21 cellular contexts compared by ENCODE assay signal in genomic region chr13:112715715-112716460, GRCh38. TPM values are rescaled to one million over a fixed set of nuclear protein-coding genes. Genes with fewer than 3 reads are reported as not detected.
A peak's percentile ranks its signal among the peaks of the same experiment; 100 is the strongest.
DNase-seq lines count a peak whose midpoint lies in the region; ATAC-seq and TF ChIP-seq lines count a peak whose summit lies in the region.
"Had no signal": no experiment of that assay in that cellular context is flagged by ENCODE, and none has a peak within 500 bp of the region (broad histone marks: within the 10 kb centered on the region; RNA-seq: fewer than 3 reads in every experiment).

No MANE protein-coding gene starts in this region.

- no peak for TF ChIP-seq CTCF in hepatocyte (IDR thresholded peaks at IDR 0.05; ENCODE audit: poor library complexity)
- no peak for TF ChIP-seq CTCF in sigmoid colon (IDR thresholded peaks at IDR 0.05)

- 72% methylated on average over 13 of the region's 13 CpGs for WGBS in hepatocyte (ENCODE audit: low lambda C conversion rate, missing lambda C conversion rate)
- WGBS in sigmoid colon, 2 donors: 80 to 86% methylated on average over 13 of the region's 13 CpGs

- no peak for TF ChIP-seq POLR2A in sigmoid colon (IDR thresholded peaks at IDR 0.05)

- no peak overlapping the region for H3K4me3 ChIP-seq in HUES48 (ENCODE audit: low read depth, low read length)
- H3K4me3 ChIP-seq in hepatocyte: no peak overlapping the region
- no peak overlapping the region for H3K4me3 ChIP-seq in sigmoid colon
- H3K4me3 ChIP-seq: gastroesophageal sphincter, K562, ovary, SJSA1 had no signal

- H4K20me1 ChIP-seq in hepatocyte (ENCODE audit: insufficient read depth, poor library complexity, severe bottlenecking): no peaks in the 10 kb centered on the region

- TF ChIP-seq EP300 in sigmoid colon (IDR thresholded peaks at IDR 0.05): no peak

- intact Hi-C loops in sigmoid colon (cut with DNase I): loop anchor here (10.0 kb wide), 1 partner anchor 129 kb away; no protein-coding TSS in a partner anchor

- H2AFZ ChIP-seq in hepatocyte: no peak overlapping the region

- peak overlapping the region; percentile 12 for H3K27ac ChIP-seq in HUES48 (ENCODE audit: low read depth, low read length)
- peak overlapping the region; percentile 47 for H3K27ac ChIP-seq in hepatocyte
- H3K27ac ChIP-seq in sigmoid colon: no peak overlapping the region
- H3K27ac ChIP-seq: 22Rv1, gastroesophageal sphincter, ovary, SJSA1 had no signal

- ATAC-seq in HG03460 (IDR thresholded peaks at IDR 0.05; ENCODE audit: unreplicated experiment): no peak
- ATAC-seq: activated T-helper 17 cell treated with anti-CD3 and anti-CD28 coated beads, Interleukin-2, amount 50 U/mL, for 72 hours; gastroesophageal sphincter; K562; left lobe of liver had no signal

- H3K9me2 ChIP-seq in hepatocyte (replicated peaks; ENCODE audit: insufficient read depth): no peaks in the 10 kb centered on the region

- peak; percentile 26 for DNase-seq in NCI-H2029 (lab: John Stamatoyannopoulos, UW)
- no peak for DNase-seq in NCI-H2029 treated with DMSO at 0.1 percent for 48 hours (lab: John Stamatoyannopoulos, UW)
- no peak for DNase-seq in hepatocyte (ENCODE audit: low spot score)
- peak; percentile 45 for DNase-seq in sigmoid colon
- DNase-seq in COLO829 (ENCODE audit: low spot score): no peak
- DNase-seq in activated T-cell treated with anti-CD3 and anti-CD28 coated beads, Interleukin-2, amount 50 U/mL, for 48 hours: no peak
- DNase-seq: activated CD4-positive, CD25-positive, alpha-beta regulatory T cell treated with anti-CD3 and anti-CD28 coated beads, Interleukin-2, amount 50 U/mL, for 72 hours; BE2C; NCI-H1694 treated with DMSO at 0.1 percent for 48 hours; NCI-H526; stimulated activated CD4-positive, alpha-beta T cell treated with anti-CD3 and anti-CD28 coated beads, Interleukin-4, amount 100 ng/mL, for 1 hour; T-helper 9 cell had no signal

- H3K9ac ChIP-seq in HUES48 (ENCODE audit: low read depth, low read length): no peak overlapping the region

- H3K27me3 ChIP-seq in HUES48 (ENCODE audit: control insufficient read depth, insufficient read depth, low read length) (no peaks in the 10 kb centered on the region), hepatocyte (no peaks in the 10 kb centered on the region), sigmoid colon (no peaks in the 10 kb centered on the region)
- H3K27me3 ChIP-seq: BE2C, gastroesophageal sphincter, ovary, SJSA1 had no signal

- H3K9me3 ChIP-seq in HUES48 (ENCODE audit: control insufficient read depth, insufficient read depth, low read length) (no peaks in the 10 kb centered on the region), hepatocyte (ENCODE audit: low read depth) (no peaks in the 10 kb centered on the region), sigmoid colon (no peaks in the 10 kb centered on the region)
- H3K9me3 ChIP-seq: BE2C, ovary, SJSA1 had no signal

- H3K4me2 ChIP-seq in hepatocyte: no peak overlapping the region

- H3K4me1 ChIP-seq in HUES48 (ENCODE audit: control insufficient read depth, insufficient read depth, low read length): peaks cover 44% of the 10 kb centered on the region
- H3K4me1 ChIP-seq in hepatocyte (ENCODE audit: insufficient read depth): peaks cover 56% of the 10 kb centered on the region
- H3K4me1 ChIP-seq in sigmoid colon: peaks cover 0 to 28% (median 21%) of the 10 kb centered on the region in 4 donors

- H3K79me2 ChIP-seq in hepatocyte: peaks cover 82% of the 10 kb centered on the region

- H3K36me3 ChIP-seq in HUES48 (ENCODE audit: control insufficient read depth, insufficient read depth, low read length): peaks cover 9% of the 10 kb centered on the region; the same call in 1 of the 2 replicates
- no peaks in the 10 kb centered on the region for H3K36me3 ChIP-seq in hepatocyte (replicated peaks; ENCODE audit: insufficient read depth, low read depth)
- no peaks in the 10 kb centered on the region for H3K36me3 ChIP-seq in sigmoid colon
- H3K36me3 ChIP-seq: BE2C, gastroesophageal sphincter, ovary, SJSA1 had no signal

RNA-seq across cellular contexts. Expression of gene ATP11A, which starts 26.1 kb away (rescaled TPM):
- total RNA-seq in hepatocyte: 21.9 and 30.8 TPM in 2 replicates
- polyA plus RNA-seq in hepatocyte: 28.7 and 38.2 TPM in 2 replicates
- total RNA-seq in sigmoid colon: 10 to 100 TPM in 2 of 4 donors, 1 to 10 TPM in 2; 9.6 to 22.9 (median 15.9) TPM
- 1 to 10 TPM in 2 of 3 donors, under 1 TPM in 1; 0.69 to 8.5 (median 3.0) TPM for polyA plus RNA-seq in sigmoid colon

Comparison
In these comparisons a context has a peak if more than half of its experiments do, and no peak if none do; other contexts are left out.
1. DNase-seq: peak in NCI-H2029 (single experiment) and sigmoid colon (single experiment); none in NCI-H2029 treated with DMSO at 0.1 percent for 48 hours (single experiment), hepatocyte (single experiment), COLO829 (single experiment) and activated T-cell treated with anti-CD3 and anti-CD28 coated beads, Interleukin-2, amount 50 U/mL, for 48 hours (0 of 2).
2. H3K27ac ChIP-seq: peak in HUES48 (single experiment) and hepatocyte (single experiment); none in sigmoid colon (0 of 4).